ENCODE assay signal across 9 cellular contexts in the genomic region with DNA sequence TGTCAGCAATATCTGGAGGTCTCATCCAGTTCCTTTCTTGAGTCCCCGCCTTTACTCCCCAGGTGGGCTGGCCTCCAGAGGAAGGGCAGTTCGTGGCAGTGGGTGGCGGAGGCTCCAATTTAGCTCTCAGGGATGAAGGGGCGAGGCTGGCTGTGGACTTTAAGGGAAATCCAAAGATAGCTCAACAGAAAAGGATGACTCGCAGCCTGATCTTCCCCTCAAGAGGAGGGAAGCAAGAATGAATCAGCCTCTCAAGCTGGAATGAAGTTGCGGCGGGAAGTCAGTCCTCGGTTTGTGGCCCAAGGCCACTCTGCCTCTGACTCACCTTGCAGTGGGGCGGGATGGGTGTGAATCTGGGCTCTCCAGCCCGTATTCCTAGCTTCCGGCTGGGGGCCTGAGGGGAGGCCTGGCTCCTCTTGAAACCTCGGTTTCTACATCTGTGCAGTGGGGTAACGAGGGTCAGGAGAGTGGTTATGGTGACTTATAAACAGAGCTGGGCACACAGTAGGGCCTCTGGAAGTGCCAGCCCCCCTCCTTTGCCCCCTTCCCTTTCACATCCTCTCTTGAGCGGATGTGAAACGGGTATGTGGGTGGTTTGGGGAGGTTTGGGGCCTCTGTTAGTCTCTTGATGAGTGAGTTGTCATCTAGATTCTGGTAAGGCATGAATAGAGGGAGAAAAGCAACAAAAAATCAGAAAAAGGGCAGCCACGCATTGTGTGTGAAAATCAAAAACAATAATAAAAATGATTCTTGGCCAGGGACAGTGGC. TPM values are rescaled to one million over a fixed set of nuclear protein-coding genes. Genes with fewer than 3 reads are reported as not detected.
DNase-seq lines count a peak whose midpoint lies in the region; ATAC-seq and TF ChIP-seq lines count a peak whose summit lies in the region.
"Had no signal": no experiment of that assay in that cellular context is flagged by ENCODE, and none has a peak within 500 bp of the region (broad histone marks: within the 10 kb centered on the region; RNA-seq: fewer than 3 reads in every experiment).

No MANE protein-coding gene starts in this region.

- CTCF ChIA-PET in Panc1 (lab: Charles Lee) (interaction anchor here (0.6 to 1.5 kb wide), 4 partner anchors 12 to 725 kb away, joined by 3 to 9 read pairs (median 5); a partner anchor contains a TSS), HEK293T (lab: Yijun Ruan, JAX) (interaction anchor here (1.2 to 2.8 kb wide), 3 partner anchors 9 to 16 kb away, joined by 4 to 18 read pairs (median 4); no protein-coding TSS in a partner anchor)

- no peaks in the 10 kb centered on the region for H3K9me3 ChIP-seq in Panc1 (ENCODE audit: control insufficient read depth, insufficient read depth, low read depth, low read length)

- POLR2A ChIA-PET in Panc1 (lab: Charles Lee) (interaction anchor here (0.6 kb wide), 1 partner anchor 1966 kb away, joined by 6 read pairs; a partner anchor contains a TSS), HEK293T (lab: Yijun Ruan, JAX) (interaction anchor here (0.7 to 6.4 kb wide), 3 partner anchors 10 to 103 kb away, joined by 3 to 45 read pairs (median 4); a partner anchor contains a TSS)

- peaks cover 19% of the 10 kb centered on the region for H3K4me1 ChIP-seq in Panc1 (ENCODE audit: control insufficient read depth, insufficient read depth, low read length)

- in situ Hi-C loops in Panc1 (cut with HindIII; ENCODE audit: low pct_unique_long_range_greater_than_20kb, low sequenced_read_pairs) = no loop called here

- no peaks in the 10 kb centered on the region for H3K27me3 ChIP-seq in Panc1 (ENCODE audit: control insufficient read depth, insufficient read depth, low read length)

- no peak for TF ChIP-seq CTCF in Panc1 (IDR thresholded peaks at IDR 0.05)

- intact Hi-C loops in Panc1 (cut with micrococcal nuclease; ENCODE audit: unreplicated experiment) (no loop called here), left ventricle myocardium superior (cut with micrococcal nuclease) (no loop called here)

- H3K36me3 ChIP-seq in Panc1 (ENCODE audit: control insufficient read depth, insufficient read depth, low read length) = 0 out of 2 replicates have a peak, but pooled peaks cover 3% of the 10 kb centered on the region

- DNase-seq in Panc1 (ENCODE audit: low read depth, low spot score) (no peak), left ventricle myocardium superior (peak; percentile 56), HEK293T (ENCODE audit: extremely low spot score) (no peak), HuH-7 (ENCODE audit: low spot score) (no peak)
- peak; percentile 71 for DNase-seq in activated T-helper 9 cell treated with anti-CD3 and anti-CD28 coated beads, Interleukin-2, amount 50 U/mL, for 16 hours (ENCODE audit: low read depth)
- peak; percentile 63 for DNase-seq in stimulated activated CD4-positive, alpha-beta T cell treated with anti-CD3 and anti-CD28 coated beads, Interleukin-2, amount 100 ng/mL, for 4 hours (ENCODE audit: low read depth)

- peak overlapping the region; percentile 81 for H3K27ac ChIP-seq in Panc1 (ENCODE audit: low read length)

- peak; percentile 79 for ATAC-seq in GM18511 (IDR thresholded peaks at IDR 0.05; ENCODE audit: unreplicated experiment)
- ATAC-seq in HG02884 (IDR thresholded peaks at IDR 0.05; ENCODE audit: unreplicated experiment) = peak; percentile 66
- ATAC-seq in Panc1 = peak; percentile 88
- peak; percentile 61 for ATAC-seq in left ventricle myocardium superior

- BruUV-seq in Panc1 (replicated peaks; lab: Mats Ljungman, UMichigan) = no TSS peak

- no peak overlapping the region for H3K4me3 ChIP-seq in Panc1 (ENCODE audit: low read depth in 2 of 2, low read length in 2 of 2)

TF ChIP-seq in HEK293T, 16 proteins besides CTCF, POLR2A, EP300 and RAD21:
- TF ChIP-seq TARDBP (IDR thresholded peaks at IDR 0.05) (no peak), HDGF (IDR thresholded peaks at IDR 0.05; ENCODE audit: borderline replicate concordance) (no peak), L3MBTL2 (conservative IDR thresholded peaks at IDR 0.05) (no peak)

RNA-seq across cellular contexts. Expression of a gene that starts 10.5 kb away (rescaled TPM):
- total RNA-seq in Panc1 (2021; ENCODE audit: unreplicated experiment) = 49.9 TPM
- 37.6 TPM for polyA plus RNA-seq in Panc1 (2012; ENCODE audit: insufficient read length)
- total RNA-seq in left ventricle myocardium superior = 17.9 TPM

RNA-seq across cellular contexts. Expression of a gene that starts 15.5 kb away (rescaled TPM):
- total RNA-seq in Panc1 (2021; ENCODE audit: unreplicated experiment) = 29.7 TPM
- polyA plus RNA-seq in Panc1 (2012; ENCODE audit: insufficient read length) = 50.8 TPM
- total RNA-seq in left ventricle myocardium superior = 0.50 TPM

RNA-seq across cellular contexts. Expression of a gene that starts 37.0 kb away (rescaled TPM):
- 0.87 TPM for total RNA-seq in Panc1 (2021; ENCODE audit: unreplicated experiment)
- polyA plus RNA-seq in Panc1 (2012; ENCODE audit: insufficient read length) = 0.84 TPM
- total RNA-seq in left ventricle myocardium superior = 0.89 TPM
- total RNA-seq: epithelial cell of proximal tubule had no signal

RNA-seq across cellular contexts. Expression of a gene that starts 49.4 kb away (rescaled TPM):
- total RNA-seq in Panc1 (2021; ENCODE audit: unreplicated experiment) = not detected
- polyA plus RNA-seq in Panc1 (2012; ENCODE audit: insufficient read length) = not detected
- not detected for total RNA-seq in left ventricle myocardium superior
- total RNA-seq: epithelial cell of proximal tubule had no signal

Comparison
In these comparisons a context has a peak if more than half of its experiments do, and no peak if none do; other contexts are left out.
1. DNase-seq: peak in activated T-helper 9 cell treated with anti-CD3 and anti-CD28 coated beads, Interleukin-2, amount 50 U/mL, for 16 hours (single experiment), left ventricle myocardium superior (single experiment) and stimulated activated CD4-positive, alpha-beta T cell treated with anti-CD3 and anti-CD28 coated beads, Interleukin-2, amount 100 ng/mL, for 4 hours (single experiment); none in Panc1 (single experiment), HEK293T (single experiment) and HuH-7 (single experiment).
2. RNA of a gene that starts 15.5 kb away (total RNA-seq): 29.7 TPM in Panc1 (single experiment); 0.50 TPM in left ventricle myocardium superior (single experiment); every median in the first group is over 10 times any median in the second.
3. Peak in every context shown above with its lines, with median percentiles within 50 percentile points of each other: ATAC-seq.